21 cellular contexts compared by ENCODE assay signal in genomic region chr15:57789225-57789624, GRCh38.
"Had no signal": no experiment of that assay in that cellular context is flagged by ENCODE, and none has a peak within 500 bp of the region (broad histone marks: within the 10 kb centered on the region; RNA-seq: fewer than 3 reads in every experiment).

No MANE protein-coding gene starts in this region.

- H3K4me3 Mint-ChIP-seq: naive B cell, nephron had no signal

- H3K9ac ChIP-seq: parathyroid adenoma had no signal

- H3K4me3 ChIP-seq: gastroesophageal sphincter, left lung, lung, prostate gland, sigmoid colon, skin epidermis, stomach, thoracic aorta, transverse colon had no signal

- H2AFZ ChIP-seq: parathyroid adenoma had no signal

- H3K4me1 ChIP-seq: gastroesophageal sphincter, left lung, parathyroid adenoma, prostate gland, sigmoid colon, stomach had no signal

- H3K27me3 ChIP-seq: gastroesophageal sphincter, left lung, transverse colon had no signal

- H3K36me3 Mint-ChIP-seq: naive B cell had no signal

- H3K9me3 Mint-ChIP-seq: naive B cell, nephron had no signal

- ATAC-seq: gastroesophageal sphincter, left lung had no signal

- DNase-seq: foreskin fibroblast; glutamatergic neuron; islet precursor cell; left lung; mesenchymal stem cell; midbrain; naive B cell; retina; sigmoid colon; stimulated activated CD4-positive, alpha-beta T cell treated with anti-CD3 and anti-CD28 coated beads, Interleukin-2, amount 100 ng/mL, for 24 hours; stimulated activated naive CD4-positive, alpha-beta T cell; stomach; substantia nigra; transverse colon had no signal

- H3K9me3 ChIP-seq: gastroesophageal sphincter, left lung, prostate gland, sigmoid colon, stomach, thoracic aorta, transverse colon had no signal

- H3K4me1 Mint-ChIP-seq: naive B cell had no signal

- H3K36me3 ChIP-seq: gastroesophageal sphincter, left lung, prostate gland, sigmoid colon, stomach, thoracic aorta, transverse colon had no signal

- H3K79me2 ChIP-seq: parathyroid adenoma had no signal

- H3K27ac ChIP-seq: gastroesophageal sphincter, left lung, parathyroid adenoma, prostate gland, sigmoid colon, skin epidermis, stomach, thoracic aorta, transverse colon had no signal
